20 cellular contexts compared by ENCODE assay signal in the genomic region with DNA sequence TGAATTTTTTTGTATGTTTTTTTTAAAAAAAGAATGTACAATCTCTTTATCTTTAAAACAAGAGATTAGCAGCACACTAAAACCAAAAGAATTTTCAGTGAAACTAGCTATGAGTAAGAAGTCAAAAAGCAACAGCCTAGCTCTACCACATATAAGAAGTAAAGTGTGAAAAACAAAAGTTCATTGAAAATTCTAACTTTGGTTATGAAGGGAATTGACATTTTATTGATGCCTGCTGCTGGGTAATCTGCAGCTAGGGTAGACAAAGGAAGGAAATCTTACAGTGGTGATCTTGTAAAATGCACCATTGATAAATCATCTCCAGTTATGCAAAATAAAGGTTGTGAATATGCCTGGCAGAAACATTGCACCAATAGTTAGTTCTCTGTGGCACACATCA. TPM values are rescaled to one million over a fixed set of nuclear protein-coding genes. Genes with fewer than 3 reads are reported as not detected.
"Had no signal": no experiment of that assay in that cellular context is flagged by ENCODE, and none has a peak within 500 bp of the region (broad histone marks: within the 10 kb centered on the region; RNA-seq: fewer than 3 reads in every experiment).

No MANE protein-coding gene starts in this region.

- DNase-seq: activated gamma-delta T cell treated with Interleukin-2 at 50 U/mL for 16 hours, adrenal gland, anterior cingulate cortex, cerebellar nuclear complex, MG63, MV-4-11, NCI-H1092 treated with DMSO at 0.1 percent for 48 hours, NCI-H1417 treated with DMSO at 0.1 percent for 48 hours, NCI-H1694, NCI-H2029, NCI-H510A treated with DMSO at 0.1 percent for 48 hours, PC-3, SHP77, T-helper 9 cell had no signal

- ATAC-seq: HepG2, PC-3, WTC11 had no signal

- H3K4me3 Mint-ChIP-seq: activated naive CD8-positive, alpha-beta T cell; T-helper 1 cell treated with Interleukin-12 subunit alpha and Interleukin-12 subunit beta and Interleukin-4 antibody, amounts not matched to agents 30 μg/mL and 1 μg/mL, for 36 hours; WTC11 had no signal

- H3K4me1 Mint-ChIP-seq: WTC11 had no signal

- H3K27ac Mint-ChIP-seq: activated naive CD8-positive, alpha-beta T cell; T-helper 1 cell treated with Interleukin-12 subunit alpha and Interleukin-12 subunit beta and Interleukin-4 antibody, amounts not matched to agents 30 μg/mL and 1 μg/mL, for 36 hours; WTC11 had no signal

RNA-seq across cellular contexts. Expression of gene FOXB1, which starts 37.8 kb away (rescaled TPM):
- total RNA-seq: adrenal gland, cardiac septum, HepG2, PC-3, SK-MEL-5 had no signal
